ENCODE assay signal across 16 cellular contexts in genomic region chr5:74376187-74376586, GRCh38.
DNase-seq lines count a peak whose midpoint lies in the region; ATAC-seq, FAIRE-seq and TF ChIP-seq lines count a peak whose summit lies in the region.
"Had no signal": no experiment of that assay in that cellular context is flagged by ENCODE, and none has a peak within 500 bp of the region (broad histone marks: within the 10 kb centered on the region; RNA-seq: fewer than 3 reads in every experiment).

No MANE protein-coding gene starts in this region.

- no peaks in the 10 kb centered on the region for H3K9me1 ChIP-seq in keratinocyte (ENCODE audit: control insufficient read depth, extremely low read depth, insufficient read depth, low read length)

- dilution Hi-C loops in keratinocyte (cut with MboI; ENCODE audit: extremely low pct_ligation_motif_present, low sequenced_read_pairs), result no loop called here

- peak; percentile 56 for ATAC-seq in HG03159 (IDR thresholded peaks at IDR 0.05; ENCODE audit: unreplicated experiment)
- ATAC-seq: Panc1, Right ventricle myocardium inferior had no signal

- no peak overlapping the region for H3K4me3 ChIP-seq in keratinocyte (ENCODE audit: control insufficient read depth in 2 of 3, extremely low read depth in 1 of 3, insufficient read depth in 2 of 3, low read depth in 1 of 3, low read length in 3 of 3)
- H3K4me3 ChIP-seq in WERI-Rb-1 (ENCODE audit: low read depth, low read length), result no peak overlapping the region
- H3K4me3 ChIP-seq: GM23248 had no signal

- FAIRE-seq in keratinocyte (lab: Jason Lieb, UNC) (peak; percentile 32), urothelium cell line (lab: Jason Lieb, UNC) (peak; percentile 5)

- H3K27me3 ChIP-seq in keratinocyte (ENCODE audit: control insufficient read depth, extremely low read depth, insufficient read depth, low read length) (no peaks in the 10 kb centered on the region), WERI-Rb-1 (ENCODE audit: insufficient read depth, low read depth, severe bottlenecking) (no peaks in the 10 kb centered on the region)

- H3K79me2 ChIP-seq in keratinocyte (ENCODE audit: control insufficient read depth, insufficient read depth, low read length), result no peaks in the 10 kb centered on the region

- no peak overlapping the region for H3K27ac ChIP-seq in keratinocyte (ENCODE audit: control insufficient read depth, insufficient read depth, low read length)
- H3K27ac ChIP-seq in WERI-Rb-1, result no peak overlapping the region
- H3K27ac ChIP-seq: GM23248 had no signal

- H4K20me1 ChIP-seq in keratinocyte (ENCODE audit: control insufficient read depth, extremely low read depth, insufficient read depth, low read length), result no peaks in the 10 kb centered on the region

- H3K36me3 ChIP-seq in keratinocyte (ENCODE audit: control insufficient read depth in 2 of 2, extremely low read depth in 1 of 2, insufficient read depth in 2 of 2, low read length in 2 of 2) (no peaks in the 10 kb centered on the region), WERI-Rb-1 (no peaks in the 10 kb centered on the region)

- DNase-seq in OCI-M1 (lab: John Stamatoyannopoulos, UW) (peak; percentile 48), keratinocyte (ENCODE audit: low read depth, low spot score) (no peak), urothelium cell line (ENCODE audit: low spot score) (no peak), WERI-Rb-1 (no peak), AML-193 (lab: John Stamatoyannopoulos, UW) (no peak)
- DNase-seq in activated CD8-positive, alpha-beta memory T cell treated with anti-CD3 and anti-CD28 coated beads, Interleukin-2, amount 50 U/mL, for 48 hours, result no peak
- DNase-seq: CD4-positive, alpha-beta memory T cell; GM23248; HCEC 1CT; KG1; NCI-H1105; NCI-H1694 treated with DMSO at 0.1 percent for 48 hours; NCI-H774 had no signal

- TF ChIP-seq CTCF in keratinocyte (optimal IDR thresholded peaks at IDR 0.05 in 1 of 3, IDR thresholded peaks at IDR 0.05 in 1 of 3, conservative IDR thresholded peaks at IDR 0.05 in 1 of 3; ENCODE audit: extremely low read depth in 1 of 3, insufficient read depth in 2 of 3, low read length in 3 of 3), result no peak
- TF ChIP-seq CTCF in WERI-Rb-1 (IDR thresholded peaks at IDR 0.05; ENCODE audit: low read depth, low read length), result no peak

- H2AFZ ChIP-seq in keratinocyte (ENCODE audit: control insufficient read depth, low read length), result no peak overlapping the region
- H2AFZ ChIP-seq: GM23248 had no signal

- peaks cover 23% of the 10 kb centered on the region for H3K4me1 ChIP-seq in keratinocyte (ENCODE audit: control insufficient read depth, extremely low read depth, insufficient read depth, low read length)

- no peak overlapping the region for H3K9ac ChIP-seq in keratinocyte (ENCODE audit: control insufficient read depth, extremely low read depth, insufficient read depth, low read length)
- H3K9ac ChIP-seq: GM23248 had no signal

- H3K9me3 ChIP-seq in keratinocyte (ENCODE audit: control insufficient read depth, low read depth, low read length) (no peaks in the 10 kb centered on the region), WERI-Rb-1 (ENCODE audit: severe bottlenecking) (no peaks in the 10 kb centered on the region)

- no peak overlapping the region for H3K4me2 ChIP-seq in keratinocyte (ENCODE audit: control insufficient read depth, extremely low read depth, insufficient read depth, low read depth, low read length)
